11 cellular contexts compared by ENCODE assay signal in the genomic region with DNA sequence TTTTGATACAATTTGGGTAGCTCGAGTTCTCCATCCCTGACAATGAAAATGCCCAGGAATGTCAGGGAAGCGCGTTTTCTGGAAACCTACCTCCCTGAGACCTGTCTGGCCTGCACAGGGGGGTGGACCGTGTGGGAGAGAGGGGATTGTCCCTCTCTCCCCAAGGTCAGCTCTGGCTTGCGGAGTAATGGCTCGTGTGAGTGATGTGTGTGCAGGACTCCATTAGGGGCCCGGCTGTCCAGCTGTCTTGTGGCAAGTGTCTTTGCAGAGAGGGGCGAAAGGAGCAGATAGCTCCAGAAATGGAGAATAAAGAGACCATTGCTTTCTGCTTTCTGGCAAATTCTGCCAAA.
A peak's percentile ranks its signal among the peaks of the same experiment; 100 is the strongest.
DNase-seq lines count a peak whose midpoint lies in the region; ATAC-seq and TF ChIP-seq lines count a peak whose summit lies in the region.
"Had no signal": no experiment of that assay in that cellular context is flagged by ENCODE, and none has a peak within 500 bp of the region (broad histone marks: within the 10 kb centered on the region; RNA-seq: fewer than 3 reads in every experiment).

No MANE protein-coding gene starts in this region.

- H3K4me3 ChIP-seq in neuronal stem cell (ENCODE audit: low read length in 2 of 2), result no peak overlapping the region
- H3K4me3 ChIP-seq: SK-N-MC had no signal

- H4K8ac ChIP-seq in neuronal stem cell (ENCODE audit: low read depth, low read length), result no peak overlapping the region

- H3K27ac ChIP-seq in C4-2B (peak overlapping the region; percentile 6), KOPT-K1 (ENCODE audit: low read depth, low read length, poor library complexity, severe bottlenecking) (peak overlapping the region; percentile 7), caudate nucleus (ENCODE audit: low read depth, low read length) (peak overlapping the region; percentile 97), neuronal stem cell (replicated peaks; ENCODE audit: low read length) (no peak overlapping the region)
- H3K27ac ChIP-seq: SK-N-MC had no signal

- H2BK15ac ChIP-seq in neuronal stem cell (ENCODE audit: low read length), result no peak overlapping the region

- WGBS in neuronal stem cell (ENCODE audit: extremely low coverage in 2 of 2, insufficient read length in 2 of 2, insufficient replicate concordance in 1 of 2), 2 donors, result no CpG with 5 or more reads among the region's 8 CpGs

- H3K23ac ChIP-seq in neuronal stem cell (ENCODE audit: low read depth, low read length, poor library complexity), result no peak overlapping the region

- H3K4ac ChIP-seq in neuronal stem cell (ENCODE audit: low read length), result no peak overlapping the region

- H4K91ac ChIP-seq in neuronal stem cell (ENCODE audit: low read depth, low read length, poor library complexity), result no peak overlapping the region

- H3K79me1 ChIP-seq in neuronal stem cell (ENCODE audit: low read depth, low read length), result no peaks in the 10 kb centered on the region

- H3K9me3 ChIP-seq in KOPT-K1 (ENCODE audit: insufficient read depth, low read length, poor library complexity, severe bottlenecking) (no peaks in the 10 kb centered on the region), neuronal stem cell (replicated peaks in 1 of 2; ENCODE audit: control insufficient read depth in 2 of 2, insufficient read depth in 1 of 2, low read depth in 1 of 2, low read length in 2 of 2) (peaks cover 0 to 2% of the 10 kb centered on the region in 2 donors)

- H3K4me2 ChIP-seq in neuronal stem cell (ENCODE audit: insufficient read depth, low read length, poor library complexity, severe bottlenecking), result no peak overlapping the region

- peaks cover 79% of the 10 kb centered on the region for H3K36me3 ChIP-seq in KOPT-K1 (ENCODE audit: insufficient read depth, low read length)
- no peaks in the 10 kb centered on the region for H3K36me3 ChIP-seq in neuronal stem cell (replicated peaks in 1 of 2; ENCODE audit: control insufficient read depth in 2 of 2, insufficient read depth in 2 of 2, low read length in 2 of 2)

- TF ChIP-seq CTCF in C4-2B (conservative IDR thresholded peaks at IDR 0.05), result no peak

- peak overlapping the region; percentile 11 for H3K18ac ChIP-seq in neuronal stem cell (ENCODE audit: low read length)

- no peak overlapping the region for H3K9ac ChIP-seq in neuronal stem cell (ENCODE audit: low read depth, low read length, poor library complexity)

- no peak overlapping the region for H2BK120ac ChIP-seq in neuronal stem cell (ENCODE audit: low read depth, low read length)

- ATAC-seq in HG02763 (IDR thresholded peaks at IDR 0.05; ENCODE audit: unreplicated experiment), result no peak

- no peak overlapping the region for H2AK5ac ChIP-seq in neuronal stem cell (ENCODE audit: low read depth, low read length)

- no peak overlapping the region for H3K14ac ChIP-seq in neuronal stem cell (ENCODE audit: low read length)

- no peak overlapping the region for H2AFZ ChIP-seq in neuronal stem cell (ENCODE audit: low read length)

- H2BK5ac ChIP-seq in neuronal stem cell (ENCODE audit: low read length), result no peak overlapping the region

- H3K27me3 ChIP-seq in neuronal stem cell (ENCODE audit: control insufficient read depth in 3 of 3, insufficient read depth in 3 of 3, low read depth in 1 of 3, low read length in 3 of 3), result no peaks in the 10 kb centered on the region

- H2BK12ac ChIP-seq in neuronal stem cell (ENCODE audit: low read length), result no peak overlapping the region

- H3K4me1 ChIP-seq in neuronal stem cell (ENCODE audit: control insufficient read depth in 2 of 2, insufficient read depth in 1 of 2, low read depth in 1 of 2, low read length in 2 of 2), result peaks cover 22 to 32% of the 10 kb centered on the region in 2 donors

- no peak for DNase-seq in caudate nucleus (lab: John Stamatoyannopoulos, UW)
- no peak for DNase-seq in neuronal stem cell (ENCODE audit: low spot score)
- no peak for DNase-seq in AG08395 (ENCODE audit: low spot score)
- no peak for DNase-seq in HCEC 1CT
- DNase-seq in NCI-H82 (lab: John Stamatoyannopoulos, UW), result no peak
- DNase-seq: activated gamma-delta T cell, NCI-H1417 treated with DMSO at 0.1 percent for 48 hours had no signal
